1 cellular context compared by ENCODE assay signal in the genomic region with DNA sequence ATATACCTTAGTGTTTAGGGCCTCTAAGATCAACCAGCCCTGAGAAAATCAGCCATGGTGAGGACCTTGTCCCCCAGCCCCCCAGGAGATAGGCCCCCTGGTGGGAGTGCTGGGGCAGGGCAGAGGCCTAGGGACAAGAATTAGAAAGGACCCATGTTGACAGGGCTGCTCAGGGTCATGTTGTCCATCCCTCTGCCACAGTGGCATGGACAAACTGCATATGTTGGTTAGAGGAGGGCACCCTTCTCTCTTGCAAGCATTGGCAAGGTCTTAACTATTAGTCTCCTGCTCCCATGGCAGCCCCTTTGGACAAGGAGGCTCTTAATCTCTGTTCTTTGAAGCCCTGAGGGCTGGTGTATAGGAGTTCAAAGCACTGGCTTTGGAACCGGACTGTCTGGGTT.
A peak's percentile ranks its signal among the peaks of the same experiment; 100 is the strongest.
TF ChIP-seq lines count a peak whose summit lies in the region.

No MANE protein-coding gene starts in this region.

TF ChIP-seq in HepG2, 621 proteins besides CTCF, POLR2A, EP300 and RAD21:
- TF ChIP-seq ZNF207 (IDR thresholded peaks at IDR 0.05; ENCODE audit: borderline replicate concordance) (no peak), NR2C2 (CRISPR knock-in tag; IDR thresholded peaks at IDR 0.05; ENCODE audit: borderline replicate concordance) (peak; percentile 70), NR2F6 (IDR thresholded peaks at IDR 0.05) (0 out of 2 replicates have a peak, but pooled peaks have one; percentile 11), NR2F6 (CRISPR knock-in tag; IDR thresholded peaks at IDR 0.05) (no peak), ZNF382 (CRISPR knock-in tag; IDR thresholded peaks at IDR 0.05; ENCODE audit: borderline replicate concordance) (no peak), ZNF672 (CRISPR knock-in tag; IDR thresholded peaks at IDR 0.05) (peak; percentile 98), ZFY (CRISPR knock-in tag; IDR thresholded peaks at IDR 0.05) (no peak), FOXA1 (IDR thresholded peaks at IDR 0.05) (no peak), FOXA1 (CRISPR knock-in tag; IDR thresholded peaks at IDR 0.05) (peak; percentile 44), PPARG (CRISPR knock-in tag; conservative IDR thresholded peaks at IDR 0.05) (no peak)
- TF ChIP-seq, protein P1, sequence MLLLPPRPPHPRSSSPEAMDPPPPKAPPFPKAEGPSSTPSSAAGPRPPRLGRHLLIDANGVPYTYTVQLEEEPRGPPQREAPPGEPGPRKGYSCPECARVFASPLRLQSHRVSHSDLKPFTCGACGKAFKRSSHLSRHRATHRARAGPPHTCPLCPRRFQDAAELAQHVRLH (CRISPR knock-in tag; IDR thresholded peaks at IDR 0.05; ENCODE audit: borderline replicate concordance, low read depth), result no peak
- TF ChIP-seq, protein P2, sequence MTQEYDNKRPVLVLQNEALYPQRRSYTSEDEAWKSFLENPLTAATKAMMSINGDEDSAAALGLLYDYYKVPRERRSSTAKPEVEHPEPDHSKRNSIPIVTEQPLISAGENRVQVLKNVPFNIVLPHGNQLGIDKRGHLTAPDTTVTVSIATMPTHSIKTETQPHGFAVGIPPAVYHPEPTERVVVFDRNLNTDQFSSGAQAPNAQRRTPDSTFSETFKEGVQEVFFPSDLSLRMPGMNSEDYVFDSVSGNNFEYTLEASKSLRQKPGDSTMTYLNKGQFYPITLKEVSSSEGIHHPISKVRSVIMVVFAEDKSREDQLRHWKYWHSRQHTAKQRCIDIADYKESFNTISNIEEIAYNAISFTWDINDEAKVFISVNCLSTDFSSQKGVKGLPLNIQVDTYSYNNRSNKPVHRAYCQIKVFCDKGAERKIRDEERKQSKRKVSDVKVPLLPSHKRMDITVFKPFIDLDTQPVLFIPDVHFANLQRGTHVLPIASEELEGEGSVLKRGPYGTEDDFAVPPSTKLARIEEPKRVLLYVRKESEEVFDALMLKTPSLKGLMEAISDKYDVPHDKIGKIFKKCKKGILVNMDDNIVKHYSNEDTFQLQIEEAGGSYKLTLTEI (CRISPR knock-in tag; conservative IDR thresholded peaks at IDR 0.05), result no peak
- TF ChIP-seq, protein P3, sequence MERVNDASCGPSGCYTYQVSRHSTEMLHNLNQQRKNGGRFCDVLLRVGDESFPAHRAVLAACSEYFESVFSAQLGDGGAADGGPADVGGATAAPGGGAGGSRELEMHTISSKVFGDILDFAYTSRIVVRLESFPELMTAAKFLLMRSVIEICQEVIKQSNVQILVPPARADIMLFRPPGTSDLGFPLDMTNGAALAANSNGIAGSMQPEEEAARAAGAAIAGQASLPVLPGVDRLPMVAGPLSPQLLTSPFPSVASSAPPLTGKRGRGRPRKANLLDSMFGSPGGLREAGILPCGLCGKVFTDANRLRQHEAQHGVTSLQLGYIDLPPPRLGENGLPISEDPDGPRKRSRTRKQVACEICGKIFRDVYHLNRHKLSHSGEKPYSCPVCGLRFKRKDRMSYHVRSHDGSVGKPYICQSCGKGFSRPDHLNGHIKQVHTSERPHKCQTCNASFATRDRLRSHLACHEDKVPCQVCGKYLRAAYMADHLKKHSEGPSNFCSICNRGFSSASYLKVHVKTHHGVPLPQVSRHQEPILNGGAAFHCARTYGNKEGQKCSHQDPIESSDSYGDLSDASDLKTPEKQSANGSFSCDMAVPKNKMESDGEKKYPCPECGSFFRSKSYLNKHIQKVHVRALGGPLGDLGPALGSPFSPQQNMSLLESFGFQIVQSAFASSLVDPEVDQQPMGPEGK (CRISPR knock-in tag; IDR thresholded peaks at IDR 0.05), result peak; percentile 83
- TF ChIP-seq, protein P4, sequence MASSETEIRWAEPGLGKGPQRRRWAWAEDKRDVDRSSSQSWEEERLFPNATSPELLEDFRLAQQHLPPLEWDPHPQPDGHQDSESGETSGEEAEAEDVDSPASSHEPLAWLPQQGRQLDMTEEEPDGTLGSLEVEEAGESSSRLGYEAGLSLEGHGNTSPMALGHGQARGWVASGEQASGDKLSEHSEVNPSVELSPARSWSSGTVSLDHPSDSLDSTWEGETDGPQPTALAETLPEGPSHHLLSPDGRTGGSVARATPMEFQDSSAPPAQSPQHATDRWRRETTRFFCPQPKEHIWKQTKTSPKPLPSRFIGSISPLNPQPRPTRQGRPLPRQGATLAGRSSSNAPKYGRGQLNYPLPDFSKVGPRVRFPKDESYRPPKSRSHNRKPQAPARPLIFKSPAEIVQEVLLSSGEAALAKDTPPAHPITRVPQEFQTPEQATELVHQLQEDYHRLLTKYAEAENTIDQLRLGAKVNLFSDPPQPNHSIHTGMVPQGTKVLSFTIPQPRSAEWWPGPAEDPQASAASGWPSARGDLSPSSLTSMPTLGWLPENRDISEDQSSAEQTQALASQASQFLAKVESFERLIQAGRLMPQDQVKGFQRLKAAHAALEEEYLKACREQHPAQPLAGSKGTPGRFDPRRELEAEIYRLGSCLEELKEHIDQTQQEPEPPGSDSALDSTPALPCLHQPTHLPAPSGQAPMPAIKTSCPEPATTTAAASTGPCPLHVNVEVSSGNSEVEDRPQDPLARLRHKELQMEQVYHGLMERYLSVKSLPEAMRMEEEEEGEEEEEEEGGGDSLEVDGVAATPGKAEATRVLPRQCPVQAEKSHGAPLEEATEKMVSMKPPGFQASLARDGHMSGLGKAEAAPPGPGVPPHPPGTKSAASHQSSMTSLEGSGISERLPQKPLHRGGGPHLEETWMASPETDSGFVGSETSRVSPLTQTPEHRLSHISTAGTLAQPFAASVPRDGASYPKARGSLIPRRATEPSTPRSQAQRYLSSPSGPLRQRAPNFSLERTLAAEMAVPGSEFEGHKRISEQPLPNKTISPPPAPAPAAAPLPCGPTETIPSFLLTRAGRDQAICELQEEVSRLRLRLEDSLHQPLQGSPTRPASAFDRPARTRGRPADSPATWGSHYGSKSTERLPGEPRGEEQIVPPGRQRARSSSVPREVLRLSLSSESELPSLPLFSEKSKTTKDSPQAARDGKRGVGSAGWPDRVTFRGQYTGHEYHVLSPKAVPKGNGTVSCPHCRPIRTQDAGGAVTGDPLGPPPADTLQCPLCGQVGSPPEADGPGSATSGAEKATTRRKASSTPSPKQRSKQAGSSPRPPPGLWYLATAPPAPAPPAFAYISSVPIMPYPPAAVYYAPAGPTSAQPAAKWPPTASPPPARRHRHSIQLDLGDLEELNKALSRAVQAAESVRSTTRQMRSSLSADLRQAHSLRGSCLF (CRISPR knock-in tag; IDR thresholded peaks at IDR 0.05; ENCODE audit: borderline replicate concordance), result no peak
